In the genomic region with DNA sequence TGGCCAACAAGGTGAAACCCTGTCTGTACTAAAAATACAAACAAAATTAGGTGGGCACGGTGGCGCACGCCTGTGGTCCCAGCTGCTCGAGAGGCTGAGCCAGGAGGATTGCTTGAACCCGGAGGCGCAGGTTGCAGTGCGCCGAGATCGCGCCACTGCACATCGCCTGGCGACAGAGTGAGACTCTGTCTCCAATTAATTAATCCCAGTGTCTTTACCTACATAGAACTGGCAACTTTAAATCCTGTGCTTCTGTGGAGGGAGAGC, we compare ENCODE assay signal across 7 cellular contexts. TPM values are rescaled to one million over a fixed set of nuclear protein-coding genes. Genes with fewer than 3 reads are reported as not detected.
DNase-seq lines count a peak whose midpoint lies in the region; ATAC-seq and TF ChIP-seq lines count a peak whose summit lies in the region.
"Had no signal": no experiment of that assay in that cellular context is flagged by ENCODE, and none has a peak within 500 bp of the region (broad histone marks: within the 10 kb centered on the region; RNA-seq: fewer than 3 reads in every experiment).

No MANE protein-coding gene starts in this region.

- no peaks in the 10 kb centered on the region for H3K9me3 ChIP-seq in heart left ventricle

- H3K36me3 ChIP-seq in heart left ventricle = peaks cover 0 to 18% (median 15%) of the 10 kb centered on the region in 9 donors

- no peaks in the 10 kb centered on the region for H3K27me3 ChIP-seq in heart left ventricle

- H3K4me3 ChIP-seq in heart left ventricle (peak overlapping the region in 8 of 12 donors; percentile 67 to 100 (median 96)), foreskin fibroblast (ENCODE audit: low read depth in 1 of 2, low read length in 2 of 2) (peak overlapping the region; percentile 74 to 91)

- peaks cover 3% of the 10 kb centered on the region for H3K27me3 Mint-ChIP-seq in type B pancreatic cell

- no peaks in the 10 kb centered on the region for H3K9me3 Mint-ChIP-seq in type B pancreatic cell

- ATAC-seq in heart left ventricle = no peak

- peak overlapping the region; percentile 99 for H3K27ac Mint-ChIP-seq in type B pancreatic cell

- H3K4me1 ChIP-seq in heart left ventricle = peaks cover 2 to 41% (median 26%) of the 10 kb centered on the region in 12 donors

- TF ChIP-seq CTCF in heart left ventricle (IDR thresholded peaks at IDR 0.05) (no peak), foreskin fibroblast (IDR thresholded peaks at IDR 0.05; ENCODE audit: low read depth, low read length) (no peak), type B pancreatic cell (conservative IDR thresholded peaks at IDR 0.05) (no peak)

- peaks cover 4% of the 10 kb centered on the region for H3K36me3 Mint-ChIP-seq in type B pancreatic cell

- peak overlapping the region in 9 of 12 donors; percentile 98 to 100 (median 100) for H3K27ac ChIP-seq in heart left ventricle

- TF ChIP-seq POLR2A in heart left ventricle (IDR thresholded peaks at IDR 0.05) = no peak

- H3K4me1 Mint-ChIP-seq in type B pancreatic cell (ENCODE audit: unreplicated experiment) = peaks cover 19% of the 10 kb centered on the region

- intact Hi-C loops in heart left ventricle (cut with DNase I) = loop anchor here in 1 of 10 donors (10.0 kb wide), 1 partner anchor 136 kb away; a partner anchor contains a TSS
- intact Hi-C loops in cardiac septum (cut with DNase I) = loop anchor here (5.0 kb wide), 1 partner anchor 89 kb away; no protein-coding TSS in a partner anchor

- DNase-seq in heart left ventricle (peak in 1 of 5 donors; percentile 40), cardiac septum (ENCODE audit: low spot score) (no peak), foreskin fibroblast (no peak), type B pancreatic cell (ENCODE audit: extremely low spot score, unreplicated experiment) (no peak), 8988T (no peak)
- DNase-seq in activated CD8-positive, alpha-beta memory T cell treated with anti-CD3 and anti-CD28 coated beads, Interleukin-2, amount 50 U/mL, for 4 hours = no peak

- H3K4me3 Mint-ChIP-seq in type B pancreatic cell = peak overlapping the region; percentile 95

- 95 to 98% (median 97%) methylated on average over 12 of the region's 12 CpGs for WGBS in heart left ventricle, 4 donors

RNA-seq across cellular contexts. Expression of a gene that starts 1.5 kb away (rescaled TPM):
- total RNA-seq in heart left ventricle = 1,000 to 10,000 TPM in 1 of 9 donors, 100 to 1,000 TPM in 8; 213 to 1,067 (median 294) TPM
- polyA plus RNA-seq in heart left ventricle = 100 to 1,000 TPM; 462 to 926 TPM
- total RNA-seq in cardiac septum = 278 TPM
- 237 and 243 TPM in 2 replicates for total RNA-seq in type B pancreatic cell (ENCODE audit: low replicate concordance)

RNA-seq across cellular contexts. Expression of a gene that starts 8.7 kb away (rescaled TPM):
- total RNA-seq in heart left ventricle (not detected), cardiac septum (not detected), type B pancreatic cell (ENCODE audit: low replicate concordance) (0.39 and 2.4 TPM in 2 replicates)
- not detected for polyA plus RNA-seq in heart left ventricle
- total RNA-seq: T-helper 2 cell treated with Interferon-gamma antibody and Interleukin-4, amounts not matched to agents 100 ng/mL and 5 ng/mL, for 36 hours had no signal

RNA-seq across cellular contexts. Expression of a gene that starts 19.6 kb away (rescaled TPM):
- total RNA-seq in heart left ventricle (not detected), cardiac septum (not detected), type B pancreatic cell (ENCODE audit: low replicate concordance) (not detected in 2 replicates)
- not detected for polyA plus RNA-seq in heart left ventricle
- total RNA-seq: T-helper 2 cell treated with Interferon-gamma antibody and Interleukin-4, amounts not matched to agents 100 ng/mL and 5 ng/mL, for 36 hours had no signal

RNA-seq across cellular contexts. Expression of a gene that starts 26.2 kb away (rescaled TPM):
- total RNA-seq in heart left ventricle (100 to 1,000 TPM; 112 to 315 (median 233) TPM), cardiac septum (335 TPM), type B pancreatic cell (ENCODE audit: low replicate concordance) (620 and 749 TPM in 2 replicates)
- polyA plus RNA-seq in heart left ventricle = 100 to 1,000 TPM; 196 to 540 TPM

RNA-seq across cellular contexts. Expression of a gene that starts 38.4 kb away (rescaled TPM):
- total RNA-seq in heart left ventricle = not detected
- polyA plus RNA-seq in heart left ventricle = not detected
- total RNA-seq in cardiac septum = not detected
- total RNA-seq in type B pancreatic cell (ENCODE audit: low replicate concordance) = not detected in 2 replicates
